ENCODE assay signal across 11 cellular contexts in the genomic region with DNA sequence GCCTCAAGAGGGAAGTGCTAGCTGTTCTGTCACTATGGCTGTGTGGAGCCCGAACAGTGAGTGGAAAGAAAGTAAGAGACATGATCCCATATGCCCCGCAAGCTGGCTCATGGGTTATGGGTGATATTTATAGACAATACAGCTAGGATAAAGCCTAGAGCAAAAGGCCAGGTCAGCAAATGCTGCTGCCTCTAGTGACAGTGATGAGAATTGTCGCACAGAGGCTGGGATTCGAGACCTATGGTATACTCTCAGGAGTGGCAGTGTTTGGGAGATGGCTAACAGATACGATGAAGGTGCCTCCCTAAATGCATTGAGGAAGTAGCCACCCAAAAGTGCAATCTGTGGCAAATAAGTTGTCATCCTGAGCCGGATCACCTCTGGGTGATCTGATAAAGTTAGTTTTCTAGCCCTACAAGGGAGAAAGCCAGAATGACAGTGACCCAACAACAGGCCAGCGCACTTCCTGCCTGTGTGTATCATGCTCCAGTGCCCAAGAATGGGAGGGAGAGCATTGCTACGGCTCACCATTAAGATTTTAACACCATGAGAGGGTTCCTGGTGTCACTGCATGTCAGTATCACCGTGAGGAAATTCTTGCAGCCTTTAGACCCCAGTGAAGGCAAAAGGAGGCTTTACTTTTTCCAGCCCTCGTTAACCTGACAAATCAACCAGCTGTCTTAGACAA.
DNase-seq lines count a peak whose midpoint lies in the region; ATAC-seq and TF ChIP-seq lines count a peak whose summit lies in the region.
"Had no signal": no experiment of that assay in that cellular context is flagged by ENCODE, and none has a peak within 500 bp of the region (broad histone marks: within the 10 kb centered on the region; RNA-seq: fewer than 3 reads in every experiment).

No MANE protein-coding gene starts in this region.

- H3K27me3 Mint-ChIP-seq in GM23338 (ENCODE audit: insufficient read depth, low read depth, poor library complexity): peaks cover 9% of the 10 kb centered on the region
- H3K27me3 Mint-ChIP-seq in glutamatergic neuron (ENCODE audit: unreplicated experiment): peaks cover 2% of the 10 kb centered on the region
- H3K27me3 Mint-ChIP-seq in CD4-positive, alpha-beta memory T cell: peaks cover 0 to 2% of the 10 kb centered on the region in 2 donors
- H3K27me3 Mint-ChIP-seq: activated CD4-positive, alpha-beta T cell treated with anti-CD3 and anti-CD28 coated beads for 36 hours had no signal

- no peak for TF ChIP-seq POLR2A in adrenal gland (IDR thresholded peaks at IDR 0.05)

- H3K36me3 Mint-ChIP-seq in GM23338 (ENCODE audit: low read depth) (no peaks in the 10 kb centered on the region), glutamatergic neuron (ENCODE audit: unreplicated experiment) (no peaks in the 10 kb centered on the region)
- H3K36me3 Mint-ChIP-seq in CD4-positive, alpha-beta memory T cell: no peaks in the 10 kb centered on the region

- H4K20me1 ChIP-seq in GM23338 (replicated peaks; ENCODE audit: insufficient read depth): no peaks in the 10 kb centered on the region

- CTCF ChIA-PET in CD4-positive, alpha-beta memory T cell (lab: Charles Lee; ENCODE audit: partially characterized antibody): interaction anchor here (0.6 to 5.9 kb wide), 12 partner anchors 10 to 577 kb away, joined by 3 to 54 read pairs (median 6); a partner anchor contains a TSS

- no peaks in the 10 kb centered on the region for H3K9me3 ChIP-seq in adrenal gland (replicated peaks in 1 of 3)
- no peaks in the 10 kb centered on the region for H3K9me3 ChIP-seq in CD4-positive, alpha-beta memory T cell (ENCODE audit: control insufficient read depth in 1 of 2, low read length in 2 of 2)
- H3K9me3 ChIP-seq: gastrocnemius medialis had no signal

- TF ChIP-seq CTCF in GM23338 (conservative IDR thresholded peaks at IDR 0.05; ENCODE audit: low read depth in 2 of 2) (peak; percentile 43 to 58), glutamatergic neuron (IDR thresholded peaks at IDR 0.05; ENCODE audit: partially characterized antibody, unreplicated experiment) (peak; percentile 45), adrenal gland (IDR thresholded peaks at IDR 0.05) (no peak), omental fat pad (IDR thresholded peaks at IDR 0.05) (no peak)

- peak; percentile 30 for DNase-seq in DMS153 (lab: John Stamatoyannopoulos, UW)
- DNase-seq in GM23338 (ENCODE audit: low spot score): peak; percentile 65
- peak; percentile 18 for DNase-seq in OCI-M1 (lab: John Stamatoyannopoulos, UW)
- DNase-seq in glutamatergic neuron: peak; percentile 36
- DNase-seq in NCI-H187 treated with DMSO at 0.1 percent for 48 hours (lab: John Stamatoyannopoulos, UW): no peak
- DNase-seq in adrenal gland: no peak
- no peak for DNase-seq in omental fat pad (ENCODE audit: low spot score)
- DNase-seq in CD4-positive, alpha-beta memory T cell: no peak
- DNase-seq: activated CD4-positive, alpha-beta T cell treated with anti-CD3 and anti-CD28 coated beads for 36 hours; gastrocnemius medialis; NCI-H1105 had no signal

- no peak overlapping the region for H3K27ac ChIP-seq in GM23338 (ENCODE audit: low read depth)
- H3K27ac ChIP-seq in adrenal gland: no peak overlapping the region
- H3K27ac ChIP-seq in CD4-positive, alpha-beta memory T cell (ENCODE audit: low read depth, low read length): no peak overlapping the region
- H3K27ac ChIP-seq: gastrocnemius medialis had no signal

- H3K4me3 Mint-ChIP-seq in GM23338: no peak overlapping the region
- H3K4me3 Mint-ChIP-seq in glutamatergic neuron (ENCODE audit: unreplicated experiment): no peak overlapping the region
- no peak overlapping the region for H3K4me3 Mint-ChIP-seq in CD4-positive, alpha-beta memory T cell
- H3K4me3 Mint-ChIP-seq: activated CD4-positive, alpha-beta T cell treated with anti-CD3 and anti-CD28 coated beads for 36 hours had no signal

- H3K36me3 ChIP-seq in GM23338 (ENCODE audit: insufficient read depth) (no peaks in the 10 kb centered on the region), adrenal gland (replicated peaks in 1 of 2) (no peaks in the 10 kb centered on the region)
- H3K36me3 ChIP-seq in CD4-positive, alpha-beta memory T cell (ENCODE audit: insufficient read depth, low read length): no peaks in the 10 kb centered on the region
- H3K36me3 ChIP-seq: gastrocnemius medialis had no signal

- H3K79me2 ChIP-seq in GM23338 (replicated peaks; ENCODE audit: insufficient read depth): no peaks in the 10 kb centered on the region

- WGBS in adrenal gland, 4 donors: 52 to 61% (median 58%) methylated on average over 9 to 10 of the region's 10 CpGs

- no peaks in the 10 kb centered on the region for H3F3A ChIP-seq in GM23338 (replicated peaks; ENCODE audit: low read depth)

- H2AFZ ChIP-seq in GM23338: peak overlapping the region; percentile 4; the same call in 1 of the 2 replicates

- POLR2A ChIA-PET in CD4-positive, alpha-beta memory T cell (lab: Charles Lee; ENCODE audit: partially characterized antibody): no interaction called here

- H3K9me2 ChIP-seq in GM23338 (ENCODE audit: insufficient read depth): no peaks in the 10 kb centered on the region

- no peak overlapping the region for H3K4me2 ChIP-seq in GM23338

- ATAC-seq in GM23338 (peak; percentile 79), omental fat pad (ENCODE audit: low FRiP score) (no peak)
- ATAC-seq: activated CD4-positive, alpha-beta T cell treated with anti-CD3 and anti-CD28 coated beads for 36 hours; gastrocnemius medialis had no signal

- H3K4me1 Mint-ChIP-seq in GM23338 (peaks cover 7% of the 10 kb centered on the region), glutamatergic neuron (ENCODE audit: low read depth, unreplicated experiment) (no peaks in the 10 kb centered on the region)
- peaks cover 2 to 11% (median 4%) of the 10 kb centered on the region in 4 donors for H3K4me1 Mint-ChIP-seq in CD4-positive, alpha-beta memory T cell

- H3K9me3 Mint-ChIP-seq in GM23338 (no peaks in the 10 kb centered on the region), glutamatergic neuron (ENCODE audit: unreplicated experiment) (no peaks in the 10 kb centered on the region)
- H3K9me3 Mint-ChIP-seq in CD4-positive, alpha-beta memory T cell: peaks cover 0 to under 1% (median 0%) of the 10 kb centered on the region in 8 donors

- H3K27me3 ChIP-seq in GM23338 (ENCODE audit: insufficient read depth) (no peaks in the 10 kb centered on the region), adrenal gland (no peaks in the 10 kb centered on the region)
- no peaks in the 10 kb centered on the region for H3K27me3 ChIP-seq in CD4-positive, alpha-beta memory T cell (ENCODE audit: insufficient read depth, low read length)
- H3K27me3 ChIP-seq: gastrocnemius medialis had no signal

- H3K4me1 ChIP-seq in GM23338 (ENCODE audit: insufficient read depth): peaks cover 5% of the 10 kb centered on the region; the same call in 1 of the 2 replicates
- no peaks in the 10 kb centered on the region for H3K4me1 ChIP-seq in adrenal gland (replicated peaks in 1 of 2)
- H3K4me1 ChIP-seq in CD4-positive, alpha-beta memory T cell (ENCODE audit: insufficient read depth, low read length): peaks cover 1% of the 10 kb centered on the region
- H3K4me1 ChIP-seq: gastrocnemius medialis had no signal

- intact Hi-C loops in adrenal gland (cut with DNase I): no loop called here
- intact Hi-C loops in CD4-positive, alpha-beta memory T cell (cut with micrococcal nuclease): loop anchor here (10.0 kb wide), 1 partner anchor 151 kb away; no protein-coding TSS in a partner anchor

- no peak overlapping the region for H3K4me3 ChIP-seq in GM23338
- no peak overlapping the region for H3K4me3 ChIP-seq in adrenal gland
- no peak overlapping the region for H3K4me3 ChIP-seq in CD4-positive, alpha-beta memory T cell (ENCODE audit: low read length in 2 of 2)
- H3K4me3 ChIP-seq: gastrocnemius medialis had no signal

- H3K27ac Mint-ChIP-seq in GM23338 (no peak overlapping the region), glutamatergic neuron (ENCODE audit: unreplicated experiment) (no peak overlapping the region)
- peak overlapping the region in 1 of 7 donors; percentile 31 for H3K27ac Mint-ChIP-seq in CD4-positive, alpha-beta memory T cell
- H3K27ac Mint-ChIP-seq: activated CD4-positive, alpha-beta T cell treated with anti-CD3 and anti-CD28 coated beads for 36 hours had no signal

TF ChIP-seq in GM23338, 12 proteins besides CTCF, POLR2A, EP300 and RAD21 (continues in another document):
- TF ChIP-seq POLR2AphosphoS5 (IDR thresholded peaks at IDR 0.05; ENCODE audit: low read depth) (no peak), EZH2 (IDR thresholded peaks at IDR 0.05; ENCODE audit: low read depth, unreplicated experiment) (no peak), EZH2phosphoT487 (IDR thresholded peaks at IDR 0.05; ENCODE audit: unreplicated experiment) (no peak)

Comparison
In these comparisons a context has a peak if more than half of its experiments do, and no peak if none do; other contexts are left out.
1. DNase-seq: peak in DMS153 (single experiment), GM23338 (single experiment), OCI-M1 (single experiment) and glutamatergic neuron (single experiment); none in NCI-H187 treated with DMSO at 0.1 percent for 48 hours (single experiment), adrenal gland (0 of 7), omental fat pad (single experiment) and CD4-positive, alpha-beta memory T cell (0 of 5).
2. CTCF ChIP-seq: peak in GM23338 (2 of 2) and glutamatergic neuron (single experiment); none in adrenal gland (0 of 6) and omental fat pad (0 of 3).